ENCODE assay signal across 8 cellular contexts in genomic region chr2:171161425-171162289, GRCh38. TPM values are rescaled to one million over a fixed set of nuclear protein-coding genes. Genes with fewer than 3 reads are reported as not detected.
A peak's percentile ranks its signal among the peaks of the same experiment; 100 is the strongest.
DNase-seq lines count a peak whose midpoint lies in the region; ATAC-seq and TF ChIP-seq lines count a peak whose summit lies in the region.

No MANE protein-coding gene starts in this region.

- H3K79me2 ChIP-seq in ACC112 (ENCODE audit: control insufficient read depth, insufficient read depth, low read length, unreplicated experiment): peaks cover 36% of the 10 kb centered on the region

- TF ChIP-seq CTCF in breast epithelium (IDR thresholded peaks at IDR 0.05) (no peak), mesothelial cell of epicardium (IDR thresholded peaks at IDR 0.05; ENCODE audit: unreplicated experiment) (no peak)

- no peak for ATAC-seq in HG02678 (IDR thresholded peaks at IDR 0.05; ENCODE audit: unreplicated experiment)
- ATAC-seq in HG03439 (IDR thresholded peaks at IDR 0.05; ENCODE audit: unreplicated experiment): no peak

- H3K4me1 ChIP-seq in ACC112 (ENCODE audit: control insufficient read depth, insufficient read depth, low read length, unreplicated experiment): peaks cover 16% of the 10 kb centered on the region
- H3K4me1 ChIP-seq in breast epithelium: no peaks in the 10 kb centered on the region

- H3K36me3 Mint-ChIP-seq in IgD-negative memory B cell (peaks cover under 1% of the 10 kb centered on the region), mesothelial cell of epicardium (no peaks in the 10 kb centered on the region)

- H3K27ac ChIP-seq in ACC112 (ENCODE audit: low read depth, low read length): peak overlapping the region; percentile 33; the same call in 1 of the 2 replicates
- peak overlapping the region; percentile 98 to 99 for H3K27ac ChIP-seq in breast epithelium

- H2AFZ ChIP-seq in ACC112 (ENCODE audit: low read length, unreplicated experiment): peak overlapping the region; percentile 81

- H3K27me3 ChIP-seq in ACC112 (ENCODE audit: insufficient read depth, low read length): no peaks in the 10 kb centered on the region
- no peaks in the 10 kb centered on the region for H3K27me3 ChIP-seq in breast epithelium

- intact Hi-C loops in breast epithelium (cut with DNase I; ENCODE audit: low total_unique reads): no loop called here

- H3K27ac Mint-ChIP-seq in IgD-negative memory B cell (peak overlapping the region; percentile 89 to 94 (median 90)), mesothelial cell of epicardium (peak overlapping the region; percentile 94)

- no peaks in the 10 kb centered on the region for H3K9me3 Mint-ChIP-seq in IgD-negative memory B cell
- no peaks in the 10 kb centered on the region for H3K9me3 Mint-ChIP-seq in mesothelial cell of epicardium

- peak overlapping the region; percentile 90 to 99 (median 93) for H3K4me3 Mint-ChIP-seq in IgD-negative memory B cell
- peak overlapping the region; percentile 81 for H3K4me3 Mint-ChIP-seq in mesothelial cell of epicardium

- H3K27me3 Mint-ChIP-seq in IgD-negative memory B cell (no peaks in the 10 kb centered on the region), mesothelial cell of epicardium (ENCODE audit: low read depth) (no peaks in the 10 kb centered on the region)

- no peak for TF ChIP-seq POLR2A in breast epithelium (IDR thresholded peaks at IDR 0.05)

- H3K36me3 ChIP-seq in ACC112 (ENCODE audit: insufficient read depth, low read length): no peaks in the 10 kb centered on the region
- no peaks in the 10 kb centered on the region for H3K36me3 ChIP-seq in breast epithelium

- H3K4me3 ChIP-seq in ACC112 (ENCODE audit: low read depth, low read length) (peak overlapping the region; percentile 92), breast epithelium (peak overlapping the region; percentile 68 to 97 (median 86))

- H3K4me1 Mint-ChIP-seq in IgD-negative memory B cell (peaks cover 28 to 38% (median 35%) of the 10 kb centered on the region in 3 donors), mesothelial cell of epicardium (peaks cover 57% of the 10 kb centered on the region)

- DNase-seq in breast epithelium (ENCODE audit: low spot score in 2 of 2) (no peak), mesothelial cell of epicardium (ENCODE audit: low spot score in 2 of 2, unreplicated experiment in 2 of 2) (no peak), NCI-H1105 (lab: John Stamatoyannopoulos, UW) (no peak), epidermal melanocyte (ENCODE audit: insufficient read length, low spot score) (no peak)

- no peaks in the 10 kb centered on the region for H3K9me3 ChIP-seq in breast epithelium

RNA-seq across cellular contexts. Expression of gene TLK1, which starts 1.0 kb away (rescaled TPM):
- 104 TPM for polyA plus RNA-seq in IgD-negative memory B cell
- total RNA-seq in breast epithelium (10 to 100 TPM; 34.1 to 45.7 (median 40.6) TPM), mesothelial cell of epicardium (72.0 to 74.5 TPM (median 74.5 TPM) in 3 replicates)
